9 cellular contexts compared by ENCODE assay signal in genomic region chr21:39022901-39023693, GRCh38.
DNase-seq lines count a peak whose midpoint lies in the region; ATAC-seq and TF ChIP-seq lines count a peak whose summit lies in the region.
"Had no signal": no experiment of that assay in that cellular context is flagged by ENCODE, and none has a peak within 500 bp of the region (broad histone marks: within the 10 kb centered on the region; RNA-seq: fewer than 3 reads in every experiment).

No MANE protein-coding gene starts in this region.

- H4K20me1 ChIP-seq in DOHH2 (ENCODE audit: control insufficient read depth, insufficient read depth, low read depth, low read length): no peaks in the 10 kb centered on the region
- H4K20me1 ChIP-seq in PC-9 (ENCODE audit: insufficient read depth): no peaks in the 10 kb centered on the region

- no TSS peak for BruUV-seq in PC-9 (replicated peaks; lab: Mats Ljungman, UMichigan)

- intact Hi-C loops in PC-9 (cut with micrococcal nuclease; ENCODE audit: unreplicated experiment): loop anchor here (1.0 to 5.0 kb wide), 5 partner anchors 26 to 218 kb away; partner anchors contain the start of gene ETS2

- H3K9me3 ChIP-seq in DOHH2 (ENCODE audit: control insufficient read depth, insufficient read depth, low read length) (no peaks in the 10 kb centered on the region), PC-9 (ENCODE audit: insufficient read depth, low read depth) (no peaks in the 10 kb centered on the region)

- POLR2A ChIA-PET in PC-9 (lab: Charles Lee; ENCODE audit: unreplicated experiment): interaction anchor here (0.5 to 1.1 kb wide), 2 partner anchors 25 to 102 kb away, joined by 4 to 9 read pairs; no protein-coding TSS in a partner anchor

- H3K9me2 ChIP-seq in DOHH2 (replicated peaks; ENCODE audit: control insufficient read depth, low read length): no peaks in the 10 kb centered on the region
- no peaks in the 10 kb centered on the region for H3K9me2 ChIP-seq in PC-9 (ENCODE audit: insufficient read depth)

- H3K4me1 ChIP-seq in DOHH2 (ENCODE audit: control insufficient read depth, low read length): no peaks in the 10 kb centered on the region
- H3K4me1 ChIP-seq in PC-9 (replicated peaks; ENCODE audit: insufficient read depth): peaks cover 22% of the 10 kb centered on the region

- no peaks in the 10 kb centered on the region for H3K79me2 ChIP-seq in DOHH2 (ENCODE audit: control insufficient read depth, low read length)
- no peaks in the 10 kb centered on the region for H3K79me2 ChIP-seq in PC-9 (ENCODE audit: low read depth)

- peak; percentile 50 for ATAC-seq in omental fat pad (ENCODE audit: low FRiP score)
- ATAC-seq in GM18868 (IDR thresholded peaks at IDR 0.05; ENCODE audit: unreplicated experiment): no peak
- ATAC-seq: T-helper 17 cell had no signal

- H3K27ac ChIP-seq in DOHH2 (ENCODE audit: low read depth, low read length): no peak overlapping the region
- no peak overlapping the region for H3K27ac ChIP-seq in PC-9

- CTCF ChIA-PET in PC-9 (lab: Charles Lee): no interaction called here

- no peak overlapping the region for H3K4me3 ChIP-seq in DOHH2 (ENCODE audit: low read length)
- H3K4me3 ChIP-seq in PC-9: no peak overlapping the region
- H3K4me3 ChIP-seq in fibroblast of villous mesenchyme (ENCODE audit: low read depth, low read length): no peak overlapping the region

- H3K27me3 ChIP-seq in DOHH2 (ENCODE audit: control insufficient read depth, low read length) (no peaks in the 10 kb centered on the region; the same call in 1 of the 2 replicates), PC-9 (ENCODE audit: insufficient read depth, low read depth) (no peaks in the 10 kb centered on the region)

- no peak overlapping the region for H2AFZ ChIP-seq in PC-9

- peak; percentile 27 for TF ChIP-seq CTCF in DOHH2 (IDR thresholded peaks at IDR 0.05; ENCODE audit: low read depth, low read length, poor library complexity, severe bottlenecking)
- 0 out of 2 replicates have a peak, but pooled peaks have one; percentile 25 for TF ChIP-seq CTCF in PC-9 (conservative IDR thresholded peaks at IDR 0.05)
- peak; percentile 40 for TF ChIP-seq CTCF in fibroblast of villous mesenchyme (IDR thresholded peaks at IDR 0.05; ENCODE audit: insufficient read depth, low read depth, low read length)
- no peak for TF ChIP-seq CTCF in omental fat pad (IDR thresholded peaks at IDR 0.05)

- no peak overlapping the region for H3K4me2 ChIP-seq in DOHH2 (ENCODE audit: low read length)
- no peak overlapping the region for H3K4me2 ChIP-seq in PC-9

- DNase-seq in PC-9 (peak in 1 of 2 experiments; percentile 89), fibroblast of villous mesenchyme (ENCODE audit: low read depth) (peak; percentile 77), omental fat pad (ENCODE audit: low spot score) (no peak), NCI-H2029 treated with DMSO at 0.1 percent for 48 hours (lab: John Stamatoyannopoulos, UW) (no peak), DMS114 treated with DMSO at 0.1 percent for 48 hours (lab: John Stamatoyannopoulos, UW; ENCODE audit: unreplicated experiment) (no peak)
- DNase-seq in activated CD4-positive, alpha-beta T cell treated with anti-CD3 and anti-CD28 coated beads, Interleukin-2, amount 50 U/mL, for 1 hour: no peak
- DNase-seq: T-helper 17 cell had no signal

- H3F3A ChIP-seq in DOHH2 (ENCODE audit: control insufficient read depth, insufficient read depth) (no peaks in the 10 kb centered on the region), PC-9 (ENCODE audit: insufficient read depth, low read depth) (no peaks in the 10 kb centered on the region; the same call in 1 of the 2 replicates)

- no peaks in the 10 kb centered on the region for H3K36me3 ChIP-seq in DOHH2 (ENCODE audit: control insufficient read depth, low read length)
- H3K36me3 ChIP-seq in PC-9 (ENCODE audit: low read depth): no peaks in the 10 kb centered on the region

Comparison
In these comparisons a context has a peak if more than half of its experiments do, and no peak if none do; other contexts are left out.
1. CTCF ChIP-seq: peak in DOHH2 (single experiment), PC-9 (single experiment) and fibroblast of villous mesenchyme (single experiment); none in omental fat pad (0 of 3).